ENCODE assay signal across 10 cellular contexts in the genomic region with DNA sequence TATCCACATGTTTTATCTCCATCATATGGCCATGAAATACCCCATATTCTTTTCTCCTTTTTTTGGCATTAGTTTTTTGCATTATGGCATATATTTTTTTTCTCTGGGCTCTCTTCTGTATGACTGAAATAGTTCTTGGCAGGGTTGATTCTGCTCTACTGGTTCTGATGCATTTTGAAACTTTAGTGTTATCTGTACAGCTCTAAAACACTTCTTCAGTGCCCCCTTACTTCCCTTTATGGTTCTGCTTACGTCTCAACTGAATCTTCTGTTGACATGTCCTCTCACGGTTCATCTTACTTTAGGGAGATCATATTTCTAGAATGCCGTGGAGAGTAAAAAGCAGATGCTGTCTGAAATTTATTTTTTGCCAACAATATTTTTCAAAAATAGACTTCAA.
A peak's percentile ranks its signal among the peaks of the same experiment; 100 is the strongest.
DNase-seq lines count a peak whose midpoint lies in the region; ATAC-seq lines count a peak whose summit lies in the region.
"Had no signal": no experiment of that assay in that cellular context is flagged by ENCODE, and none has a peak within 500 bp of the region (broad histone marks: within the 10 kb centered on the region; RNA-seq: fewer than 3 reads in every experiment).

No MANE protein-coding gene starts in this region.

- DNase-seq in NCI-H2171 treated with DMSO at 0.1 percent for 48 hours (lab: John Stamatoyannopoulos, UW) (peak; percentile 25), NCI-H2171 (lab: John Stamatoyannopoulos, UW) (no peak), DMS 273 treated with DMSO at 0.1 percent for 48 hours (lab: John Stamatoyannopoulos, UW) (no peak), cerebellar cortex (ENCODE audit: low spot score) (no peak), SW480 (ENCODE audit: low spot score) (no peak)
- no peak for DNase-seq in stimulated activated naive B cell treated with anti-CD40 and anti-IgM and Interleukin-4, amounts not matched to agents 10 μg/mL and 1 μg/mL and 100 μg/mL, for 72 hours
- DNase-seq: left ventricle myocardium inferior, trophoblast cell had no signal

- H3K27ac Mint-ChIP-seq in stimulated activated naive B cell treated with anti-CD40 and anti-IgM and Interleukin-4, amounts not matched to agents 10 μg/mL and 1 μg/mL and 100 μg/mL, for 72 hours, result peak overlapping the region; percentile 10

- no peaks in the 10 kb centered on the region for H3K27me3 Mint-ChIP-seq in stimulated activated naive B cell treated with anti-CD40 and anti-IgM and Interleukin-4, amounts not matched to agents 10 μg/mL and 1 μg/mL and 100 μg/mL, for 72 hours

- peaks cover 0 to 6% of the 10 kb centered on the region in 2 donors for H3K9me3 Mint-ChIP-seq in stimulated activated naive B cell treated with anti-CD40 and anti-IgM and Interleukin-4, amounts not matched to agents 10 μg/mL and 1 μg/mL and 100 μg/mL, for 72 hours

- ATAC-seq in HG02623 (IDR thresholded peaks at IDR 0.05; ENCODE audit: unreplicated experiment) (peak; percentile 96), HG03439 (IDR thresholded peaks at IDR 0.05; ENCODE audit: unreplicated experiment) (peak; percentile 84)
- peak; percentile 99 for ATAC-seq in stimulated activated naive B cell treated with anti-CD40 and anti-IgM and Interleukin-4, amounts not matched to agents 10 μg/mL and 1 μg/mL and 100 μg/mL, for 72 hours (replicated peaks)

- H3K36me3 Mint-ChIP-seq in stimulated activated naive B cell treated with anti-CD40 and anti-IgM and Interleukin-4, amounts not matched to agents 10 μg/mL and 1 μg/mL and 100 μg/mL, for 72 hours, result peaks cover 0 to 4% of the 10 kb centered on the region in 2 donors

- H3K4me3 Mint-ChIP-seq in stimulated activated naive B cell treated with anti-CD40 and anti-IgM and Interleukin-4, amounts not matched to agents 10 μg/mL and 1 μg/mL and 100 μg/mL, for 72 hours, result peak overlapping the region in 1 of 2 donors; percentile 6

- H3K4me1 Mint-ChIP-seq in stimulated activated naive B cell treated with anti-CD40 and anti-IgM and Interleukin-4, amounts not matched to agents 10 μg/mL and 1 μg/mL and 100 μg/mL, for 72 hours, result peaks cover 30 to 50% of the 10 kb centered on the region in 2 donors
